Comparison of ENCODE assay signal across 7 cellular contexts in genomic region chr9:130707225-130707976, GRCh38. TPM values are rescaled to one million over a fixed set of nuclear protein-coding genes. Genes with fewer than 3 reads are reported as not detected.
DNase-seq lines count a peak whose midpoint lies in the region; ATAC-seq, FAIRE-seq and TF ChIP-seq lines count a peak whose summit lies in the region.

No MANE protein-coding gene starts in this region.

- H3K4me3 ChIP-seq in choroid plexus epithelial cell (ENCODE audit: low read depth, low read length) (no peak overlapping the region), mesenchymal stem cell (ENCODE audit: insufficient read depth in 1 of 2, low read depth in 1 of 2, low read length in 2 of 2) (no peak overlapping the region)

- no peaks in the 10 kb centered on the region for H3K9me3 ChIP-seq in mesenchymal stem cell (ENCODE audit: control insufficient read depth, low read length)

- peak; percentile 72 for TF ChIP-seq CTCF in choroid plexus epithelial cell (conservative IDR thresholded peaks at IDR 0.05; ENCODE audit: low read depth, low read length)

- H2AFZ ChIP-seq in mesenchymal stem cell (ENCODE audit: low read depth, low read length) = no peak overlapping the region

- no peak overlapping the region for H2AK5ac ChIP-seq in mesenchymal stem cell (ENCODE audit: low read length, severe bottlenecking)

- peak overlapping the region; percentile 34 for H3K9ac ChIP-seq in mesenchymal stem cell (ENCODE audit: low read length)

- no peak for ATAC-seq in GM18907 (IDR thresholded peaks at IDR 0.05; ENCODE audit: unreplicated experiment)

- peak; percentile 57 for FAIRE-seq in GM19239 (lab: Jason Lieb, UNC)

- no peak overlapping the region for H3K4ac ChIP-seq in mesenchymal stem cell (ENCODE audit: low read depth in 1 of 2, low read length in 2 of 2)

- no peak overlapping the region for H2BK12ac ChIP-seq in mesenchymal stem cell (ENCODE audit: low read length in 2 of 2)

- H3K79me1 ChIP-seq in mesenchymal stem cell (replicated peaks; ENCODE audit: low read length, poor library complexity, severe bottlenecking) = peaks cover 5% of the 10 kb centered on the region

- 80% methylated on average over 9 of the region's 9 CpGs for WGBS in mesenchymal stem cell

- H3K27ac ChIP-seq in mesenchymal stem cell (ENCODE audit: low read length, poor library complexity, severe bottlenecking) = no peak overlapping the region

- DNase-seq in GM19239 (ENCODE audit: insufficient read length, low spot score) = no peak
- peak; percentile 74 for DNase-seq in NCI-H2196 (lab: John Stamatoyannopoulos, UW; ENCODE audit: unreplicated experiment)
- peak; percentile 58 to 61 for DNase-seq in activated CD4-positive, alpha-beta T cell treated with anti-CD3 and anti-CD28 coated beads for 24 hours (ENCODE audit: low read depth in 2 of 2)
- DNase-seq in choroid plexus epithelial cell (ENCODE audit: low read depth) = peak; percentile 83
- peak; percentile 80 for DNase-seq in mesenchymal stem cell
- peak; percentile 82 for DNase-seq in stimulated activated CD8-positive, alpha-beta memory T cell treated with anti-CD3 and anti-CD28 coated beads, Interleukin-4, amount 100 ng/mL, for 48 hours

- no peak overlapping the region for H2BK5ac ChIP-seq in mesenchymal stem cell (ENCODE audit: low read depth, low read length, poor library complexity, severe bottlenecking)

- peaks cover 1% of the 10 kb centered on the region for H3K4me1 ChIP-seq in mesenchymal stem cell (ENCODE audit: control insufficient read depth, insufficient read depth, low read depth, low read length)

- no peaks in the 10 kb centered on the region for H3K27me3 ChIP-seq in mesenchymal stem cell (ENCODE audit: control insufficient read depth in 1 of 2, insufficient read depth in 1 of 2, low read length in 2 of 2)

- no peak overlapping the region for H2BK120ac ChIP-seq in mesenchymal stem cell (ENCODE audit: low read depth, low read length)

- H4K8ac ChIP-seq in mesenchymal stem cell (ENCODE audit: low read length) = peak overlapping the region; percentile 32

- H2BK15ac ChIP-seq in mesenchymal stem cell (ENCODE audit: low read depth, poor library complexity, severe bottlenecking) = no peak overlapping the region

- H3K4me2 ChIP-seq in mesenchymal stem cell (ENCODE audit: low read length, poor library complexity, severe bottlenecking) = no peak overlapping the region

- no peak overlapping the region for H3K23ac ChIP-seq in mesenchymal stem cell (ENCODE audit: low read length in 2 of 2)

- H3K14ac ChIP-seq in mesenchymal stem cell (ENCODE audit: low read length in 2 of 2) = no peak overlapping the region

- peaks cover 17 to 25% of the 10 kb centered on the region in 2 experiments for H3K36me3 ChIP-seq in mesenchymal stem cell (ENCODE audit: control insufficient read depth in 1 of 2, insufficient read depth in 2 of 2, low read depth in 1 of 2, low read length in 2 of 2)

- H4K91ac ChIP-seq in mesenchymal stem cell (ENCODE audit: low read length) = no peak overlapping the region

- no peak overlapping the region for H3K18ac ChIP-seq in mesenchymal stem cell (ENCODE audit: low read depth in 1 of 2, low read length in 2 of 2)

RNA-seq across cellular contexts. Expression of gene EXOSC2, which starts 13.8 kb away (rescaled TPM):
- 6.9 TPM for polyA plus RNA-seq in mesenchymal stem cell (2013, experiment 1 of 2)
- 6.9 TPM for polyA plus RNA-seq in mesenchymal stem cell (2013, experiment 2 of 2)

RNA-seq across cellular contexts. Expression of gene PRDM12, which starts 43.0 kb away (rescaled TPM):
- polyA plus RNA-seq in mesenchymal stem cell (2013, experiment 1 of 2) = 0.03 TPM
- 0.04 TPM for polyA plus RNA-seq in mesenchymal stem cell (2013, experiment 2 of 2)
